ENCODE assay signal across 9 cellular contexts in the genomic region with DNA sequence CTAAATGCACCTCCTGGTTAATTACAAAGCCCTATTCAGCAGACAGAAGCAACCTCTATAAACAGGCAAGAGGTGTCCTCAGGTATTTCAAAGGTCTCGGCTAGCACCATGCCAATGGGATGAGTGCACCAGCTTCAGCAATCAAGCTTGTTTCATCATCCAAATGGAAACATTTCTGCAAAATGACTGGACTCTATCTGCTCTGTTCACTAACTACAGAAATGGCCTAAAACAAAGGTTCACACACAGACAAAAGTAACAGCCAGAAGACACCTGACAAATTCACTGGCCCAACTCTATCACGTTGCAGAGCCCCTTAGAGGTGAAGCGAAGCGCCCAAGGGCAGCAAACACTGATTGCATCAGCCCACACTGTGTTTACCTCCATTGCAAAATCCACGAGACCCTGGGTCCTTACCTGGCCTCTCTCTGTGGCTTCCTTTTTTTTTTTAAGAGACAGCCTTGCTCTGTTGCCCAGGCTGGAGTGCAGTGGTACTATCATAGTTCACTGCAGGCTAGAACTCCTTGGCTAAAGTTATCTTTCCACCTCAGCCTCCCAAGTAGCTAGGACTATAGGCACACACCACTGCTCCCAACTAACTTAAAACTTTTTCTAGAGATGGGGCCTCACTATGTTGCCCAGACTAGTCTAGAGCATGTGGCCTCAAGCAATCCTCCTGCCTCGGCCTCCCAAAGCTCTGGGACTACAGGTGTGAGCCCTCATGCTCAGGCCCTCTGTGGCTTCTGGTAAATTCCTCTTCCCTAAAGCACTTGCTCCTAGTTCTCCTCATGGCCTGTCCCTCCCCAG. TPM values are rescaled to one million over a fixed set of nuclear protein-coding genes. Genes with fewer than 3 reads are reported as not detected.
DNase-seq lines count a peak whose midpoint lies in the region; ATAC-seq and TF ChIP-seq lines count a peak whose summit lies in the region.
"Had no signal": no experiment of that assay in that cellular context is flagged by ENCODE, and none has a peak within 500 bp of the region (broad histone marks: within the 10 kb centered on the region; RNA-seq: fewer than 3 reads in every experiment).

No MANE protein-coding gene starts in this region.

- no peaks in the 10 kb centered on the region for H3K9me3 ChIP-seq in left ventricle myocardium inferior (replicated peaks)
- no peaks in the 10 kb centered on the region for H3K9me3 ChIP-seq in T-helper 17 cell (ENCODE audit: control insufficient read depth, low read length, poor library complexity, severe bottlenecking)
- no peaks in the 10 kb centered on the region for H3K9me3 ChIP-seq in upper lobe of left lung

- H3K4me3 Mint-ChIP-seq in T-helper 17 cell (no peak overlapping the region), glutamatergic neuron (ENCODE audit: unreplicated experiment) (peak overlapping the region; percentile 53)

- WGBS in upper lobe of left lung, 2 donors: 62 to 69% methylated on average over 6 of the region's 6 CpGs

- H3K27ac ChIP-seq in left ventricle myocardium inferior (replicated peaks) (peak overlapping the region; percentile 76), upper lobe of left lung (peak overlapping the region; percentile 46 to 73 (median 60))
- H3K27ac ChIP-seq: parathyroid adenoma had no signal

- H3K27ac Mint-ChIP-seq in T-helper 17 cell (peak overlapping the region; percentile 96), glutamatergic neuron (ENCODE audit: unreplicated experiment) (no peak overlapping the region)

- H3K36me3 Mint-ChIP-seq in T-helper 17 cell (ENCODE audit: low read depth): no peaks in the 10 kb centered on the region
- H3K36me3 Mint-ChIP-seq in glutamatergic neuron (ENCODE audit: unreplicated experiment): no peaks in the 10 kb centered on the region

- ATAC-seq in T-helper 17 cell (no peak), upper lobe of left lung (ENCODE audit: low FRiP score in 2 of 2) (no peak), HG03097 (IDR thresholded peaks at IDR 0.05; ENCODE audit: low FRiP score, unreplicated experiment) (no peak), left colon (no peak)

- peaks cover 53% of the 10 kb centered on the region for H3K4me1 Mint-ChIP-seq in T-helper 17 cell
- peaks cover 33% of the 10 kb centered on the region for H3K4me1 Mint-ChIP-seq in glutamatergic neuron (ENCODE audit: low read depth, unreplicated experiment)

- DNase-seq in left ventricle myocardium inferior: no peak
- no peak for DNase-seq in cardiac septum (ENCODE audit: low spot score)
- no peak for DNase-seq in T-helper 17 cell
- DNase-seq in glutamatergic neuron: no peak
- no peak for DNase-seq in upper lobe of left lung
- DNase-seq in left colon: no peak
- DNase-seq in NCI-H1048 (lab: John Stamatoyannopoulos, UW): no peak

- H3K4me1 ChIP-seq in left ventricle myocardium inferior: peaks cover 65% of the 10 kb centered on the region
- H3K4me1 ChIP-seq in upper lobe of left lung: peaks cover 40 to 62% (median 60%) of the 10 kb centered on the region in 4 donors

- H3K27me3 ChIP-seq in left ventricle myocardium inferior (ENCODE audit: low read depth) (no peaks in the 10 kb centered on the region), upper lobe of left lung (no peaks in the 10 kb centered on the region)

- H3K4me3 ChIP-seq in left ventricle myocardium inferior: no peak overlapping the region
- H3K4me3 ChIP-seq in upper lobe of left lung: no peak overlapping the region

- TF ChIP-seq POLR2A in upper lobe of left lung (IDR thresholded peaks at IDR 0.05): no peak

- H3K27me3 Mint-ChIP-seq in T-helper 17 cell (no peaks in the 10 kb centered on the region), glutamatergic neuron (ENCODE audit: unreplicated experiment) (peaks cover 5% of the 10 kb centered on the region)

- TF ChIP-seq EP300 in upper lobe of left lung (IDR thresholded peaks at IDR 0.05): no peak

- TF ChIP-seq CTCF in left ventricle myocardium inferior (IDR thresholded peaks at IDR 0.05; ENCODE audit: borderline replicate concordance) (no peak), glutamatergic neuron (IDR thresholded peaks at IDR 0.05; ENCODE audit: partially characterized antibody, unreplicated experiment) (no peak), upper lobe of left lung (IDR thresholded peaks at IDR 0.05) (no peak)

- intact Hi-C loops in left ventricle myocardium inferior (cut with micrococcal nuclease): loop anchor here (5.0 kb wide), 1 partner anchor 83 kb away; no protein-coding TSS in a partner anchor
- intact Hi-C loops in cardiac septum (cut with DNase I): no loop called here
- intact Hi-C loops in left colon (cut with DNase I, micrococcal nuclease): loop anchor here (5.0 kb wide), 1 partner anchor 83 kb away; no protein-coding TSS in a partner anchor

- H3K36me3 ChIP-seq in left ventricle myocardium inferior: no peaks in the 10 kb centered on the region
- peaks cover 0 to 3% (median 0%) of the 10 kb centered on the region in 4 donors for H3K36me3 ChIP-seq in upper lobe of left lung

- peaks cover 2% of the 10 kb centered on the region for H3K9me3 Mint-ChIP-seq in glutamatergic neuron (ENCODE audit: unreplicated experiment)

RNA-seq across cellular contexts. Expression of a gene that starts 8.5 kb away (rescaled TPM):
- total RNA-seq in left ventricle myocardium inferior (11.3 TPM), cardiac septum (12.4 TPM), T-helper 17 cell (10 to 100 TPM; 59.6 to 64.8 TPM), glutamatergic neuron (ENCODE audit: unreplicated experiment) (7.1 TPM), upper lobe of left lung (10 to 100 TPM; 15.6 to 38.8 (median 19.0) TPM), left colon (10 to 100 TPM; 11.6 to 12.1 TPM)

RNA-seq across cellular contexts. Expression of a gene that starts 9.9 kb away (rescaled TPM):
- total RNA-seq in left ventricle myocardium inferior (85.0 TPM), cardiac septum (61.8 TPM), T-helper 17 cell (10 to 100 TPM; 14.8 to 17.7 TPM), glutamatergic neuron (ENCODE audit: unreplicated experiment) (38.9 TPM), upper lobe of left lung (10 to 100 TPM; 12.6 to 34.8 (median 25.0) TPM), left colon (10 to 100 TPM; 47.4 to 56.4 TPM)
